In the genomic region with DNA sequence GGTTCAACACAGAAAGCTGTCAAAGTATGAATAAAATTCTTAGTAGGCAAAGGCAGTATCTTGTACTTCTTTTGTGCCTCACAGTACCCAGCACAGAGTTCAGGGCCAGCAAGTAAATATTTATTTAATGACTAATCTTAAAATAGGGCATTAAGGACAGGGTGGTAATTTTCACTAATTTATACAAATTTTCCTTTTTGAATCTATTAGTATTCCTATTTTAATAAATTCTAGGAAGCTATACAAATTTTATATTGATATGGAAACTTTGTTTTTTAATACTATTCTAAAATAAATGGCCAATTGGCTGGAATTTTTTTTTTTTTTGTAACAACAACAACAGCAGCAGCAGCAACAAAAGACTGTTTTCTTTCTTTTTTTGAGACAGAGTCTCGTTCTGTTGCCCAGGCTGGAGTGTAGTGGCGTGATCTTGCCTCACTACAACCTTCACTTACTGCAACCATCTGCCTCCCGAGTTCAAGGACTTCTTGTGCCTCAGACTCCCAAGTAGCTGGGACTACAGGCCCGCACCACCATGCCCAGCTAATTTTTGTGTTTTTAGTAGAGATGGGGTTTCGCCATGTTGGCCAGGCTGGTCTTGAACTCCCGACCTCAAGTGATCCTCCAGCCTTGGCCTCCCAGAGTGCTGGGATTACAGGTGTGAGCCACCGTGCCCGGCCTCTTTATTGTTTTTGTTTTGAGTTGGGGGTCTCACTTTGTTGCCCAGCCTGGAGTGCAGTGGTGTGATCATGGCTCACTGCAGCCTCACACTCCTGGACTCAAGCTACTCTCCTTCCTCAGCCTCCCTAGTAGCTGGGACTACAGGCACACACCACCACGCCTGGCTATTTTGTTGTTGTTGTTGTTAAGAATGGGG, we compare ENCODE assay signal across 10 cellular contexts.
DNase-seq lines count a peak whose midpoint lies in the region; ATAC-seq lines count a peak whose summit lies in the region.
"Had no signal": no experiment of that assay in that cellular context is flagged by ENCODE, and none has a peak within 500 bp of the region (broad histone marks: within the 10 kb centered on the region; RNA-seq: fewer than 3 reads in every experiment).

No MANE protein-coding gene starts in this region.

- no peaks in the 10 kb centered on the region for H3K9me3 Mint-ChIP-seq in activated T-cell treated with anti-CD3 and anti-CD28 coated beads, Interleukin-2, amount 50 U/mL, for 72 hours
- no peaks in the 10 kb centered on the region for H3K9me3 Mint-ChIP-seq in activated T-cell treated with anti-CD3 and anti-CD28 coated beads, Interleukin-2, amount 50 U/mL, for 4 hours
- H3K9me3 Mint-ChIP-seq: activated T-helper 2 cell treated with anti-CD3 and anti-CD28 coated beads, Interferon-gamma antibody, Interleukin-2, Interleukin-4, amounts not matched to agents 10 μg/mL and 5 μg/mL and 100 μg/mL, durations not matched to agents 14 hours and 24 hours and 36 hours had no signal

- H3K9ac ChIP-seq in mesenchymal stem cell (ENCODE audit: low read length): no peak overlapping the region

- no peak overlapping the region for H2BK5ac ChIP-seq in mesenchymal stem cell (ENCODE audit: low read depth, low read length, poor library complexity, severe bottlenecking)

- peak overlapping the region; percentile 58 to 76 for H3K18ac ChIP-seq in mesenchymal stem cell (ENCODE audit: low read depth in 1 of 2, low read length in 2 of 2)

- peaks cover 3 to 28% of the 10 kb centered on the region in 2 donors for H3K36me3 Mint-ChIP-seq in activated T-cell treated with anti-CD3 and anti-CD28 coated beads, Interleukin-2, amount 50 U/mL, for 72 hours (ENCODE audit: insufficient read depth in 2 of 2)
- H3K36me3 Mint-ChIP-seq in activated T-cell treated with anti-CD3 and anti-CD28 coated beads, Interleukin-2, amount 50 U/mL, for 4 hours (ENCODE audit: insufficient read depth): peaks cover 3% of the 10 kb centered on the region

- peak overlapping the region in 1 of 2 donors; percentile 82 for H3K4me3 Mint-ChIP-seq in activated T-cell treated with anti-CD3 and anti-CD28 coated beads, Interleukin-2, amount 50 U/mL, for 72 hours
- H3K4me3 Mint-ChIP-seq in activated T-cell treated with anti-CD3 and anti-CD28 coated beads, Interleukin-2, amount 50 U/mL, for 4 hours: no peak overlapping the region

- peak overlapping the region; percentile 98 for H3K27ac ChIP-seq in caudate nucleus (ENCODE audit: low read depth, low read length)
- no peak overlapping the region for H3K27ac ChIP-seq in mesenchymal stem cell (ENCODE audit: low read length, poor library complexity, severe bottlenecking)
- peak overlapping the region; percentile 89 for H3K27ac ChIP-seq in urinary bladder (ENCODE audit: low read depth)

- peak overlapping the region; percentile 83 for H3K27ac Mint-ChIP-seq in activated T-cell treated with anti-CD3 and anti-CD28 coated beads, Interleukin-2, amount 50 U/mL, for 72 hours
- H3K27ac Mint-ChIP-seq: activated T-helper 2 cell treated with anti-CD3 and anti-CD28 coated beads, Interferon-gamma antibody, Interleukin-2, Interleukin-4, amounts not matched to agents 10 μg/mL and 5 μg/mL and 100 μg/mL, durations not matched to agents 14 hours and 24 hours and 36 hours had no signal

- no peak overlapping the region for H3K14ac ChIP-seq in mesenchymal stem cell (ENCODE audit: low read length in 2 of 2)

- H2BK12ac ChIP-seq in mesenchymal stem cell (ENCODE audit: low read length in 2 of 2): no peak overlapping the region

- H3K4ac ChIP-seq in mesenchymal stem cell (ENCODE audit: low read depth in 1 of 2, low read length in 2 of 2): no peak overlapping the region

- H2AK5ac ChIP-seq in mesenchymal stem cell (ENCODE audit: low read length, severe bottlenecking): no peak overlapping the region

- no peak for DNase-seq in activated T-cell treated with anti-CD3 and anti-CD28 coated beads, Interleukin-2, amount 50 U/mL, for 72 hours
- no peak for DNase-seq in activated T-cell treated with anti-CD3 and anti-CD28 coated beads, Interleukin-2, amount 50 U/mL, for 4 hours
- DNase-seq in caudate nucleus (lab: John Stamatoyannopoulos, UW) (no peak), mesenchymal stem cell (no peak), posterior cingulate gyrus (no peak), MG63 (no peak), medulla oblongata (ENCODE audit: extremely low spot score) (no peak)
- DNase-seq: SHP77 treated with DMSO at 0.1 percent for 48 hours had no signal

- intact Hi-C loops in posterior cingulate gyrus (cut with DNase I): loop anchor here (5.0 kb wide), 2 partner anchors 84 to 129 kb away; a partner anchor contains a TSS

- H3K27me3 ChIP-seq in mesenchymal stem cell (ENCODE audit: control insufficient read depth in 1 of 2, insufficient read depth in 1 of 2, low read length in 2 of 2) (no peaks in the 10 kb centered on the region), MG63 (no peaks in the 10 kb centered on the region)

- H3K4me1 ChIP-seq in mesenchymal stem cell (ENCODE audit: control insufficient read depth, insufficient read depth, low read depth, low read length): peaks cover 11% of the 10 kb centered on the region
- no peaks in the 10 kb centered on the region for H3K4me1 ChIP-seq in urinary bladder (ENCODE audit: insufficient read depth)

- H3K36me3 ChIP-seq in mesenchymal stem cell (ENCODE audit: control insufficient read depth in 1 of 2, insufficient read depth in 2 of 2, low read depth in 1 of 2, low read length in 2 of 2) (peaks cover 0 to 6% of the 10 kb centered on the region in 2 experiments), urinary bladder (ENCODE audit: insufficient read depth) (peaks cover 2% of the 10 kb centered on the region), MG63 (no peaks in the 10 kb centered on the region; the same call in 1 of the 2 replicates)

- H3K4me2 ChIP-seq in mesenchymal stem cell (ENCODE audit: low read length, poor library complexity, severe bottlenecking): no peak overlapping the region

- no peak overlapping the region for H2AFZ ChIP-seq in mesenchymal stem cell (ENCODE audit: low read depth, low read length)

- no peak overlapping the region for H2BK120ac ChIP-seq in mesenchymal stem cell (ENCODE audit: low read depth, low read length)

- 75% methylated on average over 7 of the region's 9 CpGs for WGBS in mesenchymal stem cell
- 96% methylated on average over 9 of the region's 9 CpGs for WGBS in urinary bladder

- no peak for ATAC-seq in activated T-cell treated with anti-CD3 and anti-CD28 coated beads, Interleukin-2, amount 50 U/mL, for 72 hours (replicated peaks in 1 of 2)
- no peak for ATAC-seq in activated T-cell treated with anti-CD3 and anti-CD28 coated beads, Interleukin-2, amount 50 U/mL, for 4 hours

- peaks cover 75% of the 10 kb centered on the region for H3K4me1 Mint-ChIP-seq in activated T-cell treated with anti-CD3 and anti-CD28 coated beads, Interleukin-2, amount 50 U/mL, for 72 hours (ENCODE audit: low read depth)
- peaks cover 72% of the 10 kb centered on the region for H3K4me1 Mint-ChIP-seq in activated T-cell treated with anti-CD3 and anti-CD28 coated beads, Interleukin-2, amount 50 U/mL, for 4 hours (ENCODE audit: low read depth)

- H3K4me3 ChIP-seq in mesenchymal stem cell (ENCODE audit: insufficient read depth in 1 of 2, low read depth in 1 of 2, low read length in 2 of 2) (no peak overlapping the region), urinary bladder (ENCODE audit: low read depth, low read length) (no peak overlapping the region), MG63 (no peak overlapping the region)

- H4K91ac ChIP-seq in mesenchymal stem cell (ENCODE audit: low read length): peak overlapping the region; percentile 14

- no peak overlapping the region for H2BK15ac ChIP-seq in mesenchymal stem cell (ENCODE audit: low read depth, poor library complexity, severe bottlenecking)

- H3K9me3 ChIP-seq in mesenchymal stem cell (ENCODE audit: control insufficient read depth, low read length) (no peaks in the 10 kb centered on the region), MG63 (no peaks in the 10 kb centered on the region; the same call in 1 of the 2 replicates)

- H3K23ac ChIP-seq in mesenchymal stem cell (ENCODE audit: low read length in 2 of 2): no peak overlapping the region

- no peak overlapping the region for H4K8ac ChIP-seq in mesenchymal stem cell (ENCODE audit: low read length)

- no peaks in the 10 kb centered on the region for H3K27me3 Mint-ChIP-seq in activated T-cell treated with anti-CD3 and anti-CD28 coated beads, Interleukin-2, amount 50 U/mL, for 72 hours (ENCODE audit: low read depth)
- H3K27me3 Mint-ChIP-seq in activated T-cell treated with anti-CD3 and anti-CD28 coated beads, Interleukin-2, amount 50 U/mL, for 4 hours (ENCODE audit: low read depth): no peaks in the 10 kb centered on the region

- peaks cover 7% of the 10 kb centered on the region for H3K79me1 ChIP-seq in mesenchymal stem cell (replicated peaks; ENCODE audit: low read length, poor library complexity, severe bottlenecking)
